ENCODE assay signal across 23 cellular contexts in genomic region chr9:35682083-35682482, GRCh38. TPM values are rescaled to one million over a fixed set of nuclear protein-coding genes. Genes with fewer than 3 reads are reported as not detected.
DNase-seq lines count a peak whose midpoint lies in the region; ATAC-seq and TF ChIP-seq lines count a peak whose summit lies in the region.
"Had no signal": no experiment of that assay in that cellular context is flagged by ENCODE, and none has a peak within 500 bp of the region (broad histone marks: within the 10 kb centered on the region; RNA-seq: fewer than 3 reads in every experiment).

No MANE protein-coding gene starts in this region.

- H3K27ac Mint-ChIP-seq in chondrocyte (ENCODE audit: unreplicated experiment), result peak overlapping the region; percentile 80
- H3K27ac Mint-ChIP-seq: T-helper 17 cell had no signal

- no peaks in the 10 kb centered on the region for H3K27me3 ChIP-seq in stomach smooth muscle (ENCODE audit: control insufficient read depth in 1 of 2, insufficient read depth in 2 of 2, low read length in 2 of 2)
- H3K27me3 ChIP-seq: SJCRH30, uterus had no signal

- H3K4me3 ChIP-seq in stomach smooth muscle (ENCODE audit: low read length in 2 of 2), result no peak overlapping the region
- H3K4me3 ChIP-seq: SJCRH30, uterus had no signal

- no peaks in the 10 kb centered on the region for H3K27me3 Mint-ChIP-seq in chondrocyte (ENCODE audit: low read depth)
- H3K27me3 Mint-ChIP-seq: T-helper 17 cell had no signal

- H3K9me3 Mint-ChIP-seq in chondrocyte (ENCODE audit: low read depth), result no peaks in the 10 kb centered on the region

- H3K9me3 ChIP-seq in stomach smooth muscle (ENCODE audit: control insufficient read depth in 2 of 2, low read length in 2 of 2), result no peaks in the 10 kb centered on the region
- H3K9me3 ChIP-seq: SJCRH30, uterus had no signal

- no peak for TF ChIP-seq CTCF in chondrocyte (IDR thresholded peaks at IDR 0.05)

- H3K36me3 ChIP-seq in stomach smooth muscle (ENCODE audit: control insufficient read depth in 2 of 2, insufficient read depth in 2 of 2, low read length in 2 of 2), result peaks cover 44 to 53% of the 10 kb centered on the region in 2 donors
- H3K36me3 ChIP-seq: uterus had no signal

- H3K4me1 Mint-ChIP-seq in chondrocyte (ENCODE audit: low read depth), result peaks cover 78% of the 10 kb centered on the region

- peak overlapping the region; percentile 16 for H3K4me3 Mint-ChIP-seq in chondrocyte (ENCODE audit: unreplicated experiment)
- H3K4me3 Mint-ChIP-seq: T-helper 17 cell had no signal

- peaks cover 55% of the 10 kb centered on the region for H3K4me1 ChIP-seq in stomach smooth muscle (ENCODE audit: control insufficient read depth, insufficient read depth, low read length)
- H3K4me1 ChIP-seq: SJCRH30 had no signal

- DNase-seq in HCEC 1CT (peak; percentile 52), chondrocyte (ENCODE audit: low spot score) (no peak), myocyte (ENCODE audit: low read depth) (peak; percentile 75), NCI-H2107 (lab: John Stamatoyannopoulos, UW) (no peak)
- DNase-seq: AML-193; central memory CD4-positive, alpha-beta T cell; DND-41; effector CD8-positive, alpha-beta T cell; hypothalamus; mesenchymal stem cell; NCI-H1092; NCI-H2171; NCI-H69; retina; SJCRH30; stimulated activated naive CD4-positive, alpha-beta T cell treated with Interleukin-2 at 50 U/mL for 16 hours; T-helper 17 cell; uterus had no signal

- ATAC-seq in HG03469 (IDR thresholded peaks at IDR 0.05; ENCODE audit: unreplicated experiment), result no peak
- ATAC-seq in GM19351 (IDR thresholded peaks at IDR 0.05; ENCODE audit: unreplicated experiment), result no peak
- ATAC-seq in GM18858 (IDR thresholded peaks at IDR 0.05; ENCODE audit: unreplicated experiment), result no peak
- ATAC-seq: T-helper 17 cell had no signal

- peak overlapping the region in 1 of 2 donors; percentile 58 for H3K9ac ChIP-seq in stomach smooth muscle (ENCODE audit: low read length in 2 of 2)

- peaks cover 38% of the 10 kb centered on the region for H3K36me3 Mint-ChIP-seq in chondrocyte (ENCODE audit: low read depth)

- H3K27ac ChIP-seq in stomach smooth muscle (ENCODE audit: low read length), result peak overlapping the region; percentile 100
- H3K27ac ChIP-seq: SJCRH30 had no signal

RNA-seq across cellular contexts. Expression of gene TPM2, which starts 7.6 kb away (rescaled TPM):
- total RNA-seq in chondrocyte, result 498 to 2,023 TPM (median 2,016 TPM) in 3 replicates
- total RNA-seq in myocyte, result 13,316 and 13,583 TPM in 2 replicates
- 5,772 TPM for polyA plus RNA-seq in myocyte (2012)
- polyA plus RNA-seq: neural cell had no signal

RNA-seq across cellular contexts. Expression of gene CA9, which starts 8.4 kb away (rescaled TPM):
- total RNA-seq in chondrocyte, result 2.9 to 3.6 TPM in 2 of 3 replicates, not detected in the other
- 0.10 TPM in 1 of 2 replicates, not detected in the other for total RNA-seq in myocyte
- 0.05 TPM for polyA plus RNA-seq in myocyte (2012)
- total RNA-seq: T-helper 17 cell had no signal
- polyA plus RNA-seq: neural cell had no signal

RNA-seq across cellular contexts. Expression of gene ARHGEF39, which starts 17.1 kb away (rescaled TPM):
- total RNA-seq in chondrocyte (0.79 to 2.3 TPM (median 0.85 TPM) in 3 replicates), myocyte (not detected in 2 replicates)
- 0.44 TPM for polyA plus RNA-seq in myocyte (2012)

RNA-seq across cellular contexts. Expression of gene CCDC107, which starts 24.0 kb away (rescaled TPM):
- total RNA-seq in chondrocyte (31.1 to 55.2 TPM (median 52.2 TPM) in 3 replicates), myocyte (9.8 and 14.0 TPM in 2 replicates)
- 32.2 TPM for polyA plus RNA-seq in myocyte (2012)

RNA-seq across cellular contexts. Expression of gene RMRP, which starts 24.3 kb away (rescaled TPM):
- total RNA-seq in chondrocyte (11,782 to 13,339 TPM (median 12,386 TPM) in 3 replicates), myocyte (1,100 and 3,603 TPM in 2 replicates)
- 4.5 TPM for polyA plus RNA-seq in myocyte (2012)
- polyA plus RNA-seq: neural cell had no signal

Comparison
In these comparisons a context has a peak if more than half of its experiments do, and no peak if none do; other contexts are left out.
1. DNase-seq: peak in HCEC 1CT (single experiment) and myocyte (single experiment); none in chondrocyte (single experiment) and NCI-H2107 (single experiment).